8 cellular contexts compared by ENCODE assay signal in genomic region chr5:121963409-121963808, GRCh38. TPM values are rescaled to one million over a fixed set of nuclear protein-coding genes. Genes with fewer than 3 reads are reported as not detected.
DNase-seq lines count a peak whose midpoint lies in the region; ATAC-seq and TF ChIP-seq lines count a peak whose summit lies in the region.

No MANE protein-coding gene starts in this region.

- peaks cover 36% of the 10 kb centered on the region for H3K4me1 Mint-ChIP-seq in activated naive CD8-positive, alpha-beta T cell treated with anti-CD3 and anti-CD28 coated beads for 36 hours

- no peak overlapping the region for H4K8ac ChIP-seq in mesenchymal stem cell (ENCODE audit: low read length)

- H2BK120ac ChIP-seq in mesenchymal stem cell (ENCODE audit: low read depth, low read length) = no peak overlapping the region

- H3K27ac ChIP-seq in mesenchymal stem cell (ENCODE audit: low read length, poor library complexity, severe bottlenecking) (no peak overlapping the region), dorsolateral prefrontal cortex (no peak overlapping the region), right atrium auricular region (no peak overlapping the region)

- TF ChIP-seq CTCF in BE2C (IDR thresholded peaks at IDR 0.05; ENCODE audit: low read depth, low read length) (no peak), dorsolateral prefrontal cortex (IDR thresholded peaks at IDR 0.05 in 54 of 56, conservative IDR thresholded peaks at IDR 0.05 in 2 of 56; ENCODE audit: low read depth in 1 of 56, partially characterized antibody in 56 of 56) (no peak), right atrium auricular region (IDR thresholded peaks at IDR 0.05) (no peak)

- H3K9me3 Mint-ChIP-seq in activated naive CD8-positive, alpha-beta T cell treated with anti-CD3 and anti-CD28 coated beads for 36 hours = peaks cover 16% of the 10 kb centered on the region

- no peak overlapping the region for H3K4me2 ChIP-seq in mesenchymal stem cell (ENCODE audit: low read length, poor library complexity, severe bottlenecking)

- no peak overlapping the region for H4K91ac ChIP-seq in mesenchymal stem cell (ENCODE audit: low read length)

- H3K9ac ChIP-seq in mesenchymal stem cell (ENCODE audit: low read length) = peak overlapping the region; percentile 95

- H3K9me3 ChIP-seq in BE2C = no peaks in the 10 kb centered on the region
- H3K9me3 ChIP-seq in mesenchymal stem cell (ENCODE audit: control insufficient read depth, low read length) = no peaks in the 10 kb centered on the region
- no peaks in the 10 kb centered on the region for H3K9me3 ChIP-seq in right atrium auricular region

- H3K4me3 Mint-ChIP-seq in activated naive CD8-positive, alpha-beta T cell treated with anti-CD3 and anti-CD28 coated beads for 36 hours = peak overlapping the region; percentile 96

- no peak overlapping the region for H2AK5ac ChIP-seq in mesenchymal stem cell (ENCODE audit: low read length, severe bottlenecking)

- peaks cover 9% of the 10 kb centered on the region for H3K27me3 Mint-ChIP-seq in activated naive CD8-positive, alpha-beta T cell treated with anti-CD3 and anti-CD28 coated beads for 36 hours

- H2BK12ac ChIP-seq in mesenchymal stem cell (ENCODE audit: low read length in 2 of 2) = no peak overlapping the region

- H3K27ac Mint-ChIP-seq in activated naive CD8-positive, alpha-beta T cell treated with anti-CD3 and anti-CD28 coated beads for 36 hours = peak overlapping the region; percentile 99

- no peak overlapping the region for H3K14ac ChIP-seq in mesenchymal stem cell (ENCODE audit: low read length in 2 of 2)

- no peak overlapping the region for H3K4ac ChIP-seq in mesenchymal stem cell (ENCODE audit: low read depth in 1 of 2, low read length in 2 of 2)

- H2AFZ ChIP-seq in mesenchymal stem cell (ENCODE audit: low read depth, low read length) = no peak overlapping the region

- H3K18ac ChIP-seq in mesenchymal stem cell (ENCODE audit: low read depth in 1 of 2, low read length in 2 of 2) = no peak overlapping the region

- 67% methylated on average over 1 of the region's 1 CpG for WGBS in mesenchymal stem cell

- no peaks in the 10 kb centered on the region for H3K27me3 ChIP-seq in BE2C
- no peaks in the 10 kb centered on the region for H3K27me3 ChIP-seq in mesenchymal stem cell (ENCODE audit: control insufficient read depth in 1 of 2, insufficient read depth in 1 of 2, low read length in 2 of 2)
- peaks cover 0 to 3% (median 0%) of the 10 kb centered on the region in 45 donors for H3K27me3 ChIP-seq in dorsolateral prefrontal cortex
- no peaks in the 10 kb centered on the region for H3K27me3 ChIP-seq in right atrium auricular region

- H3K36me3 ChIP-seq in BE2C (peaks cover 6% of the 10 kb centered on the region; the same call in 1 of the 2 replicates), mesenchymal stem cell (ENCODE audit: control insufficient read depth in 1 of 2, insufficient read depth in 2 of 2, low read depth in 1 of 2, low read length in 2 of 2) (no peaks in the 10 kb centered on the region), right atrium auricular region (no peaks in the 10 kb centered on the region)

- H3K36me3 Mint-ChIP-seq in activated naive CD8-positive, alpha-beta T cell treated with anti-CD3 and anti-CD28 coated beads for 36 hours = peaks cover 26% of the 10 kb centered on the region

- ATAC-seq in HG02973 (IDR thresholded peaks at IDR 0.05; ENCODE audit: unreplicated experiment) = peak; percentile 21
- no peak for ATAC-seq in HG02870 (IDR thresholded peaks at IDR 0.05; ENCODE audit: unreplicated experiment)
- ATAC-seq in sciatic nerve = no peak

- H3K23ac ChIP-seq in mesenchymal stem cell (ENCODE audit: low read length in 2 of 2) = no peak overlapping the region

- no peak overlapping the region for H2BK5ac ChIP-seq in mesenchymal stem cell (ENCODE audit: low read depth, low read length, poor library complexity, severe bottlenecking)

- peak overlapping the region; percentile 100 for H3K4me3 ChIP-seq in BE2C (ENCODE audit: low read depth, low read length)
- peak overlapping the region in 1 of 2 experiments; percentile 89 for H3K4me3 ChIP-seq in mesenchymal stem cell (ENCODE audit: insufficient read depth in 1 of 2, low read depth in 1 of 2, low read length in 2 of 2)
- peak overlapping the region in 18 of 59 donors; percentile 78 to 98 (median 92) for H3K4me3 ChIP-seq in dorsolateral prefrontal cortex
- H3K4me3 ChIP-seq in right atrium auricular region = no peak overlapping the region

- H3K79me1 ChIP-seq in mesenchymal stem cell (replicated peaks; ENCODE audit: low read length, poor library complexity, severe bottlenecking) = peaks cover 2% of the 10 kb centered on the region

- H3K4me1 ChIP-seq in BE2C (no peaks in the 10 kb centered on the region), mesenchymal stem cell (ENCODE audit: control insufficient read depth, insufficient read depth, low read depth, low read length) (no peaks in the 10 kb centered on the region), right atrium auricular region (peaks cover 0 to 22% of the 10 kb centered on the region in 2 donors)

- H2BK15ac ChIP-seq in mesenchymal stem cell (ENCODE audit: low read depth, poor library complexity, severe bottlenecking) = no peak overlapping the region

- DNase-seq in BE2C (no peak), mesenchymal stem cell (no peak), dorsolateral prefrontal cortex (no peak), sciatic nerve (ENCODE audit: low spot score) (no peak), right atrium auricular region (ENCODE audit: low spot score) (no peak)
- no peak for DNase-seq in activated naive CD8-positive, alpha-beta T cell treated with anti-CD3 and anti-CD28 coated beads for 36 hours

- intact Hi-C loops in dorsolateral prefrontal cortex (cut with DNase I) (loop anchor here in 1 of 2 donors (5.0 to 10.0 kb wide), 2 partner anchors 191 to 809 kb away; no protein-coding TSS in a partner anchor), sciatic nerve (cut with DNase I) (no loop called here)

RNA-seq across cellular contexts. Expression of gene SRFBP1, which starts 1.6 kb away (rescaled TPM):
- polyA plus RNA-seq in BE2C (2012; ENCODE audit: insufficient read depth, insufficient read length, low read depth) = 14.2 TPM
- 10 to 100 TPM; 20.6 to 21.1 TPM for total RNA-seq in activated naive CD8-positive, alpha-beta T cell treated with anti-CD3 and anti-CD28 coated beads for 36 hours
- polyA plus RNA-seq in mesenchymal stem cell (2013, experiment 1 of 2) = 11.7 TPM
- polyA plus RNA-seq in mesenchymal stem cell (2013, experiment 2 of 2) = 12.4 TPM
- 10 to 100 TPM in 118 of 120 experiments, 1 to 10 TPM in 2; 9.4 to 17.3 (median 12.9) TPM for total RNA-seq in dorsolateral prefrontal cortex
- total RNA-seq in sciatic nerve = 16.1 TPM
- total RNA-seq in right atrium auricular region = 1 to 10 TPM; 6.4 to 8.4 TPM
